In genomic region chr5:14595189-14595588, GRCh38 we compare ENCODE assay signal across 8 cellular contexts. TPM values are rescaled to one million over a fixed set of nuclear protein-coding genes. Genes with fewer than 3 reads are reported as not detected.
DNase-seq lines count a peak whose midpoint lies in the region; ATAC-seq and TF ChIP-seq lines count a peak whose summit lies in the region.

No MANE protein-coding gene starts in this region.

- DNase-seq in activated naive CD4-positive, alpha-beta T cell treated with anti-CD3 and anti-CD28 coated beads, Interleukin-2, amount 50 U/mL, for 72 hours (ENCODE audit: low spot score in 2 of 2): peak in 1 of 2 donors; percentile 11
- DNase-seq in stimulated activated effector memory CD8-positive, alpha-beta T cell treated with anti-CD3 and anti-CD28 coated beads, Interleukin-12 subunit alpha, Interleukin-12 subunit beta, amount 100 ng/mL, for 72 hours (ENCODE audit: low spot score in 2 of 2): peak in 1 of 2 donors; percentile 64
- no peak for DNase-seq in DMS79 (lab: John Stamatoyannopoulos, UW)
- DNase-seq in NCI-H2081 treated with DMSO at 0.1 percent for 48 hours (lab: John Stamatoyannopoulos, UW): no peak
- DNase-seq in vagina (ENCODE audit: extremely low spot score in 2 of 2): no peak

- peak; percentile 19 for TF ChIP-seq POLR2A in GM15510 (IDR thresholded peaks at IDR 0.05; ENCODE audit: borderline replicate concordance, extremely low read depth, insufficient read length)
- no peak for TF ChIP-seq POLR2A in vagina (IDR thresholded peaks at IDR 0.05)

- H3K27ac ChIP-seq in vagina: no peak overlapping the region

- H3K36me3 ChIP-seq in vagina: no peaks in the 10 kb centered on the region

- no peaks in the 10 kb centered on the region for H3K9me3 ChIP-seq in vagina

- peak overlapping the region; percentile 87 to 98 for H3K27ac Mint-ChIP-seq in activated naive CD4-positive, alpha-beta T cell treated with anti-CD3 and anti-CD28 coated beads, Interleukin-2, amount 50 U/mL, for 72 hours
- H3K27ac Mint-ChIP-seq in stimulated activated effector memory CD8-positive, alpha-beta T cell treated with anti-CD3 and anti-CD28 coated beads, Interleukin-12 subunit alpha, Interleukin-12 subunit beta, amount 100 ng/mL, for 72 hours: peak overlapping the region; percentile 72

- H3K4me3 Mint-ChIP-seq in stimulated activated effector memory CD8-positive, alpha-beta T cell treated with anti-CD3 and anti-CD28 coated beads, Interleukin-12 subunit alpha, Interleukin-12 subunit beta, amount 100 ng/mL, for 72 hours: peak overlapping the region; percentile 66

- H3K4me3 ChIP-seq in vagina: no peak overlapping the region

- ATAC-seq in GM21447 (IDR thresholded peaks at IDR 0.05; ENCODE audit: unreplicated experiment): peak; percentile 89
- peak; percentile 86 for ATAC-seq in HG03575 (IDR thresholded peaks at IDR 0.05; ENCODE audit: extremely low read depth, insufficient number of reproducible peaks, low FRiP score, unreplicated experiment)
- ATAC-seq in activated naive CD4-positive, alpha-beta T cell treated with anti-CD3 and anti-CD28 coated beads, Interleukin-2, amount 50 U/mL, for 72 hours: peak; percentile 81
- ATAC-seq in stimulated activated effector memory CD8-positive, alpha-beta T cell treated with anti-CD3 and anti-CD28 coated beads, Interleukin-12 subunit alpha, Interleukin-12 subunit beta, amount 100 ng/mL, for 72 hours: peak; percentile 67

- intact Hi-C loops in vagina (cut with DNase I): no loop called here

- no peaks in the 10 kb centered on the region for H3K9me3 Mint-ChIP-seq in activated naive CD4-positive, alpha-beta T cell treated with anti-CD3 and anti-CD28 coated beads, Interleukin-2, amount 50 U/mL, for 72 hours
- H3K9me3 Mint-ChIP-seq in stimulated activated effector memory CD8-positive, alpha-beta T cell treated with anti-CD3 and anti-CD28 coated beads, Interleukin-12 subunit alpha, Interleukin-12 subunit beta, amount 100 ng/mL, for 72 hours: no peaks in the 10 kb centered on the region

- no peak for TF ChIP-seq CTCF in vagina (IDR thresholded peaks at IDR 0.05)

- H3K36me3 Mint-ChIP-seq in activated naive CD4-positive, alpha-beta T cell treated with anti-CD3 and anti-CD28 coated beads, Interleukin-2, amount 50 U/mL, for 72 hours: peaks cover 0 to 6% of the 10 kb centered on the region in 2 donors
- no peaks in the 10 kb centered on the region for H3K36me3 Mint-ChIP-seq in stimulated activated effector memory CD8-positive, alpha-beta T cell treated with anti-CD3 and anti-CD28 coated beads, Interleukin-12 subunit alpha, Interleukin-12 subunit beta, amount 100 ng/mL, for 72 hours

- no peaks in the 10 kb centered on the region for H3K27me3 ChIP-seq in vagina

- H3K4me1 ChIP-seq in vagina: no peaks in the 10 kb centered on the region

- peaks cover 82% of the 10 kb centered on the region for H3K4me1 Mint-ChIP-seq in stimulated activated effector memory CD8-positive, alpha-beta T cell treated with anti-CD3 and anti-CD28 coated beads, Interleukin-12 subunit alpha, Interleukin-12 subunit beta, amount 100 ng/mL, for 72 hours

RNA-seq across cellular contexts. Expression of gene OTULINL, which starts 13.6 kb away (rescaled TPM):
- 10 to 100 TPM; 10.3 to 16.5 TPM for total RNA-seq in activated naive CD4-positive, alpha-beta T cell treated with anti-CD3 and anti-CD28 coated beads, Interleukin-2, amount 50 U/mL, for 72 hours
- total RNA-seq in vagina: 8.8 TPM
